ENCODE assay signal across 8 cellular contexts in the genomic region with DNA sequence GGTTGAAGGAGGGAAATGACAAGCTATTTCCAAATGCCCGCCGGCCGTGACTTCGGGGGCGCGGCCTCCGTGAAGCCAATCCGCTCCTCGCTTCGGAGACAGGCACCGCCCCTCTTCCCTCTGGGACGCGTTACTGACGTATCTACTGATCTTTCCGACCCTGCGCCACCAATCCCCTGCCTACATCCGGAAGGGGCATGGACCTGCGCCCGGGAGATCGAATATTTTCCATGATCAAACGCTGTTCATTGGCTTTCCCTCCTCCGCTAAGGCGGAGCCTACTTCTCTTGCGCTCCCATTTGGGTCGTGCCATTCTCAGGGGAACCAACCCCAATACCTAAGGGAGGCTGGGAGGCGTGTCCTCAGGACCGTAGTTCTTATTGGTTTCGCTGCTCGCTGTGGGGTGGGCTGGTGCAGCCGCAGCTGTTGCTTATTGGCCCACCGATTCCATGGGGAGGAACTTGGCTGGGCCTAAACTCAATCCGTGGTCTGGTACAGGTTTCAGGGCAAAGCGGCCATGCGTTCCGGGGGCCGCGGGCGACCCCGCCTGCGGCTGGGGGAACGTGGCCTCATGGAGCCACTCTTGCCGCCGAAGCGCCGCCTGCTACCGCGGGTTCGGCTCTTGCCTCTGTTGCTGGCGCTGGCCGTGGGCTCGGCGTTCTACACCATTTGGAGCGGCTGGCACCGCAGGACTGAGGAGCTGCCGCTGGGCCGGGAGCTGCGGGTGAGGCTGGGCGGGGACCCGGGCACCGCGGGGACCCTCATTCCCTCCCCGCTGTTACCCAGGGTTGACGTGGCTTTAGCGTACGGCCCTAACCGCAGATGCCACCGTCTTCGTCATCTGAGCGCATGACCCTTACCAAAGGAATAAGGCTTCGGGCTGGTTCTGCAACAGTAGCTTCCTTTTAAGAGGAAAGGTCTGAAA. TPM values are rescaled to one million over a fixed set of nuclear protein-coding genes. Genes with fewer than 3 reads are reported as not detected.
A peak's percentile ranks its signal among the peaks of the same experiment; 100 is the strongest.
DNase-seq lines count a peak whose midpoint lies in the region; ATAC-seq and TF ChIP-seq lines count a peak whose summit lies in the region.

Gene QPCTL (plus strand): TSS at position 480 of the 925 bp plus-strand sequence. CDS start 38 bp downstream, at position 518.

- peaks cover 20 to 23% of the 10 kb centered on the region in 2 donors for H3K36me3 Mint-ChIP-seq in activated naive CD4-positive, alpha-beta T cell treated with anti-CD3 and anti-CD28 coated beads, Interleukin-2, amount 50 U/mL, for 72 hours

- ATAC-seq in HG02588 (IDR thresholded peaks at IDR 0.05; ENCODE audit: unreplicated experiment): peak; percentile 78
- peak; percentile 97 for ATAC-seq in SK-N-SH treated with all-trans-retinoic acid at 6 μM for 48 hours
- ATAC-seq in activated naive CD4-positive, alpha-beta T cell treated with anti-CD3 and anti-CD28 coated beads, Interleukin-2, amount 50 U/mL, for 72 hours: peak; percentile 88 to 94

- TF ChIP-seq POLR2A in testis (IDR thresholded peaks at IDR 0.05): no peak

- H3K4me3 ChIP-seq in GM06990 (replicated peaks; ENCODE audit: low read depth, low read length): peak within 1 kb of the TSS; percentile 75
- H3K4me3 ChIP-seq in testis: peak within 1 kb of the TSS; percentile 80 to 83

- H3K4me1 ChIP-seq in testis: peaks cover 5% of the 10 kb centered on the region

- WGBS in testis, 2 donors: 0% methylated on average over 38 to 52 of the region's 70 CpGs

- H3K9me3 Mint-ChIP-seq in activated naive CD4-positive, alpha-beta T cell treated with anti-CD3 and anti-CD28 coated beads, Interleukin-2, amount 50 U/mL, for 72 hours: no peaks in the 10 kb centered on the region

- intact Hi-C loops in testis (cut with DNase I; ENCODE audit: low total_unique reads): no loop called here

- H3K36me3 ChIP-seq in GM06990 (ENCODE audit: control insufficient read depth, insufficient read depth, low read length) (peaks cover 17% of the 10 kb centered on the region), testis (ENCODE audit: low read depth, missing control alignments) (no peaks in the 10 kb centered on the region)

- TF ChIP-seq CTCF in GM06990 (IDR thresholded peaks at IDR 0.05; ENCODE audit: insufficient read depth, low read length, poor library complexity, severe bottlenecking): no peak
- no peak for TF ChIP-seq CTCF in testis (IDR thresholded peaks at IDR 0.05)

- peak within 1 kb of the TSS; percentile 96 to 100 for H3K27ac Mint-ChIP-seq in activated naive CD4-positive, alpha-beta T cell treated with anti-CD3 and anti-CD28 coated beads, Interleukin-2, amount 50 U/mL, for 72 hours

- H3K27ac ChIP-seq in testis: peak within 1 kb of the TSS; percentile 83 to 86

- DNase-seq in GM06990 (ENCODE audit: extremely low read depth, insufficient read length) (peak; percentile 96), NCI-H1092 (lab: John Stamatoyannopoulos, UW) (peak; percentile 98), glomerular endothelial cell (ENCODE audit: extremely low read depth, low read depth, low spot score) (peak; percentile 98), occipital lobe (lab: John Stamatoyannopoulos, UW) (peak; percentile 99), testis (peak; percentile 98)
- peak; percentile 94 to 99 for DNase-seq in activated naive CD4-positive, alpha-beta T cell treated with anti-CD3 and anti-CD28 coated beads, Interleukin-2, amount 50 U/mL, for 72 hours (ENCODE audit: low spot score in 2 of 2)

- H3K9me3 ChIP-seq in testis: no peaks in the 10 kb centered on the region

- H3K27me3 ChIP-seq in GM06990 (replicated peaks; ENCODE audit: control insufficient read depth, insufficient read depth, low read length): no peaks in the 10 kb centered on the region
- no peaks in the 10 kb centered on the region for H3K27me3 ChIP-seq in testis

TF ChIP-seq in SK-N-SH treated with all-trans-retinoic acid at 6 μM for 48 hours, 23 proteins besides CTCF, POLR2A, EP300 and RAD21 (continues in another document):
- no peak for TF ChIP-seq CSDC2 (CRISPR knock-in tag; IDR thresholded peaks at IDR 0.05)
- no peak for TF ChIP-seq ZFP30 (CRISPR knock-in tag; IDR thresholded peaks at IDR 0.05)
- no peak for TF ChIP-seq ZNF70 (CRISPR knock-in tag; IDR thresholded peaks at IDR 0.05)
- TF ChIP-seq CSRNP3 (CRISPR knock-in tag; IDR thresholded peaks at IDR 0.05): no peak
- no peak for TF ChIP-seq PATZ1 (CRISPR knock-in tag; IDR thresholded peaks at IDR 0.05; ENCODE audit: borderline replicate concordance)
- TF ChIP-seq CREB5 (CRISPR knock-in tag; IDR thresholded peaks at IDR 0.05; ENCODE audit: low read depth): no peak
- no peak for TF ChIP-seq GLIS3 (CRISPR knock-in tag; IDR thresholded peaks at IDR 0.05)
- TF ChIP-seq, protein P1, sequence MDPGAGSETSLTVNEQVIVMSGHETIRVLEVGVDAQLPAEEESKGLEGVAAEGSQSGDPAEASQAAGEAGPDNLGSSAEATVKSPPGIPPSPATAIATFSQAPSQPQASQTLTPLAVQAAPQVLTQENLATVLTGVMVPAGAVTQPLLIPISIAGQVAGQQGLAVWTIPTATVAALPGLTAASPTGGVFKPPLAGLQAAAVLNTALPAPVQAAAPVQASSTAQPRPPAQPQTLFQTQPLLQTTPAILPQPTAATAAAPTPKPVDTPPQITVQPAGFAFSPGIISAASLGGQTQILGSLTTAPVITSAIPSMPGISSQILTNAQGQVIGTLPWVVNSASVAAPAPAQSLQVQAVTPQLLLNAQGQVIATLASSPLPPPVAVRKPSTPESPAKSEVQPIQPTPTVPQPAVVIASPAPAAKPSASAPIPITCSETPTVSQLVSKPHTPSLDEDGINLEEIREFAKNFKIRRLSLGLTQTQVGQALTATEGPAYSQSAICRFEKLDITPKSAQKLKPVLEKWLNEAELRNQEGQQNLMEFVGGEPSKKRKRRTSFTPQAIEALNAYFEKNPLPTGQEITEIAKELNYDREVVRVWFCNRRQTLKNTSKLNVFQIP (CRISPR knock-in tag; IDR thresholded peaks at IDR 0.05; ENCODE audit: borderline replicate concordance, low read depth): no peak
- TF ChIP-seq TOX (CRISPR knock-in tag; IDR thresholded peaks at IDR 0.05; ENCODE audit: borderline replicate concordance): no peak
- no peak for TF ChIP-seq BACH2 (CRISPR knock-in tag; IDR thresholded peaks at IDR 0.05; ENCODE audit: borderline replicate concordance)

RNA-seq across cellular contexts. Expression of gene QPCTL, which starts in this region (rescaled TPM):
- total RNA-seq in activated naive CD4-positive, alpha-beta T cell treated with anti-CD3 and anti-CD28 coated beads, Interleukin-2, amount 50 U/mL, for 72 hours: 10 to 100 TPM; 21.0 to 30.6 TPM
- total RNA-seq in glomerular endothelial cell (17.4 and 25.0 TPM in 2 replicates), occipital lobe (8.0 TPM), testis (1 to 10 TPM; 5.3 to 6.9 TPM)
- 3.5 TPM for polyA plus RNA-seq in testis (ENCODE audit: insufficient read depth, low read depth, low replicate concordance)

Comparison
In these comparisons a context has a peak if more than half of its experiments do, and no peak if none do; other contexts are left out.
1. Peak in every context shown above with its lines: DNase-seq, ATAC-seq, H3K4me3 ChIP-seq and H3K27ac ChIP-seq.